In genomic region chr2:30481323-30481800, GRCh38 we compare ENCODE assay signal across 11 cellular contexts. TPM values are rescaled to one million over a fixed set of nuclear protein-coding genes. Genes with fewer than 3 reads are reported as not detected.
DNase-seq lines count a peak whose midpoint lies in the region; ATAC-seq, FAIRE-seq and TF ChIP-seq lines count a peak whose summit lies in the region.
"Had no signal": no experiment of that assay in that cellular context is flagged by ENCODE, and none has a peak within 500 bp of the region (broad histone marks: within the 10 kb centered on the region; RNA-seq: fewer than 3 reads in every experiment).

No MANE protein-coding gene starts in this region.

- H3K27ac Mint-ChIP-seq in activated CD8-positive, alpha-beta T cell treated with anti-CD3 and anti-CD28 coated beads for 36 hours, result no peak overlapping the region
- H3K27ac Mint-ChIP-seq: T-cell had no signal

- peaks cover 11% of the 10 kb centered on the region for H3K36me3 Mint-ChIP-seq in activated CD8-positive, alpha-beta T cell treated with anti-CD3 and anti-CD28 coated beads for 36 hours (ENCODE audit: low read depth)

- no peaks in the 10 kb centered on the region for H3K27me3 Mint-ChIP-seq in activated CD8-positive, alpha-beta T cell treated with anti-CD3 and anti-CD28 coated beads for 36 hours
- H3K27me3 Mint-ChIP-seq: T-cell had no signal

- H3K4me1 Mint-ChIP-seq in activated CD8-positive, alpha-beta T cell treated with anti-CD3 and anti-CD28 coated beads for 36 hours (ENCODE audit: low read depth), result peaks cover 19% of the 10 kb centered on the region

- H3K27me3 ChIP-seq in OCI-LY3 (ENCODE audit: low read depth, low read length) (no peaks in the 10 kb centered on the region), PC-3 (ENCODE audit: low read length) (no peaks in the 10 kb centered on the region)

- POLR2A ChIA-PET in PC-3 (lab: Charles Lee; ENCODE audit: unreplicated experiment), result no interaction called here
- POLR2A ChIA-PET in activated CD8-positive, alpha-beta T cell treated with anti-CD3 and anti-CD28 coated beads for 36 hours (lab: Charles Lee), result no interaction called here

- CTCF ChIA-PET in PC-3 (lab: Charles Lee), result no interaction called here
- CTCF ChIA-PET in activated CD8-positive, alpha-beta T cell treated with anti-CD3 and anti-CD28 coated beads for 36 hours (lab: Charles Lee), result interaction anchor here (1.9 kb wide), 1 partner anchor 316 kb away, joined by 7 read pairs; no protein-coding TSS in a partner anchor

- H3K9ac ChIP-seq in OCI-LY3 (ENCODE audit: low read length), result no peak overlapping the region
- H3K9ac ChIP-seq in PC-3 (ENCODE audit: low read length), result no peak overlapping the region
- no peak overlapping the region for H3K9ac ChIP-seq in kidney (ENCODE audit: low read length in 2 of 2)

- intact Hi-C loops in head of caudate nucleus (cut with DNase I) (no loop called here), PC-3 (cut with micrococcal nuclease) (no loop called here), kidney (cut with DNase I) (no loop called here)
- intact Hi-C loops in activated CD8-positive, alpha-beta T cell treated with anti-CD3 and anti-CD28 coated beads for 36 hours (cut with micrococcal nuclease), result no loop called here

- BruUV-seq in PC-3 (replicated peaks; lab: Mats Ljungman, UMichigan), result no TSS peak

- H3K4me3 ChIP-seq in OCI-LY3 (ENCODE audit: low read length) (peak overlapping the region; percentile 28; the same call in 1 of the 2 replicates), PC-3 (ENCODE audit: low read length) (no peak overlapping the region), kidney (ENCODE audit: low read length in 2 of 2) (no peak overlapping the region)

- no peak for FAIRE-seq in kidney (lab: Jason Lieb, UNC)
- FAIRE-seq: bronchial epithelial cell had no signal

- H2AFZ ChIP-seq in OCI-LY3 (ENCODE audit: low read depth, low read length) (no peak overlapping the region), PC-3 (ENCODE audit: low read length) (no peak overlapping the region)

- DNase-seq in H4 (ENCODE audit: low spot score) (peak; percentile 6), head of caudate nucleus (peak in 22 of 42 donors; percentile 4 to 45 (median 16)), putamen (ENCODE audit: low spot score) (peak; percentile 21), PC-3 (no peak), kidney (no peak)
- no peak for DNase-seq in activated CD8-positive, alpha-beta T cell treated with anti-CD3 and anti-CD28 coated beads for 36 hours
- no peak for DNase-seq in stimulated activated naive CD4-positive, alpha-beta T cell treated with Interleukin-2 at 50 U/mL for 16 hours (lab: John Stamatoyannopoulos, UW)
- DNase-seq: activated T-cell treated with anti-CD3 and anti-CD28 coated beads, Interleukin-2, amount 50 U/mL, for 1 hour had no signal

- H3K79me2 ChIP-seq in OCI-LY3 (ENCODE audit: low read length) (peaks cover 9% of the 10 kb centered on the region), PC-3 (ENCODE audit: low read length) (peaks cover 11% of the 10 kb centered on the region; the same call in 1 of the 2 replicates)

- no peaks in the 10 kb centered on the region for H3F3A ChIP-seq in PC-3 (ENCODE audit: low read length, unreplicated experiment)

- H3K4me2 ChIP-seq in OCI-LY3 (ENCODE audit: low read length) (peak overlapping the region; percentile 52), PC-3 (ENCODE audit: low read length) (no peak overlapping the region)

- TF ChIP-seq CTCF in OCI-LY3 (IDR thresholded peaks at IDR 0.05; ENCODE audit: low read depth, low read length) (no peak), PC-3 (conservative IDR thresholded peaks at IDR 0.05; ENCODE audit: low read depth, low read length) (no peak), kidney (IDR thresholded peaks at IDR 0.05; ENCODE audit: borderline replicate concordance, extremely low read depth, insufficient read depth) (no peak)
- no peak for TF ChIP-seq CTCF in activated CD8-positive, alpha-beta T cell treated with anti-CD3 and anti-CD28 coated beads for 36 hours (IDR thresholded peaks at IDR 0.05)

- ATAC-seq in PC-3, result no peak
- no peak for ATAC-seq in activated CD8-positive, alpha-beta T cell treated with anti-CD3 and anti-CD28 coated beads for 36 hours
- ATAC-seq: T-cell had no signal

- no peaks in the 10 kb centered on the region for H3K36me3 ChIP-seq in OCI-LY3 (replicated peaks; ENCODE audit: low read depth, low read length)
- no peaks in the 10 kb centered on the region for H3K36me3 ChIP-seq in PC-3 (ENCODE audit: low read depth, low read length)
- no peaks in the 10 kb centered on the region for H3K36me3 ChIP-seq in kidney (ENCODE audit: control insufficient read depth in 1 of 2, insufficient read depth in 2 of 2, low read length in 2 of 2)

- H3K4me1 ChIP-seq in OCI-LY3 (ENCODE audit: low read length) (peaks cover 42% of the 10 kb centered on the region), PC-3 (ENCODE audit: insufficient read depth, low read length) (no peaks in the 10 kb centered on the region), kidney (ENCODE audit: control insufficient read depth in 1 of 2, insufficient read depth in 1 of 2, low read depth in 1 of 2, low read length in 2 of 2) (peaks cover 0 to 8% of the 10 kb centered on the region in 2 donors)

- 0 out of 2 replicates have a peak overlapping the region, but pooled peaks have one; percentile 6 for H3K27ac ChIP-seq in OCI-LY3 (ENCODE audit: low read length)
- H3K27ac ChIP-seq in PC-3 (ENCODE audit: low read length), result no peak overlapping the region
- H3K27ac ChIP-seq in kidney (ENCODE audit: low read depth in 2 of 2, low read length in 2 of 2), result no peak overlapping the region

- no peaks in the 10 kb centered on the region for H4K20me1 ChIP-seq in OCI-LY3 (ENCODE audit: insufficient read depth, low read length)
- peaks cover 5% of the 10 kb centered on the region; the same call in 1 of the 2 replicates for H4K20me1 ChIP-seq in PC-3 (ENCODE audit: low read length)

- H3K9me2 ChIP-seq in PC-3 (replicated peaks; ENCODE audit: low read length), result no peaks in the 10 kb centered on the region

- no peak overlapping the region for H3K4me3 Mint-ChIP-seq in activated CD8-positive, alpha-beta T cell treated with anti-CD3 and anti-CD28 coated beads for 36 hours
- H3K4me3 Mint-ChIP-seq: T-cell had no signal

- H3K9me3 Mint-ChIP-seq in activated CD8-positive, alpha-beta T cell treated with anti-CD3 and anti-CD28 coated beads for 36 hours, result no peaks in the 10 kb centered on the region
- H3K9me3 Mint-ChIP-seq: T-cell had no signal

- H3K9me3 ChIP-seq in OCI-LY3 (ENCODE audit: insufficient read depth, low read length) (no peaks in the 10 kb centered on the region), PC-3 (ENCODE audit: low read length) (no peaks in the 10 kb centered on the region), kidney (ENCODE audit: control insufficient read depth in 1 of 2, low read length in 2 of 2) (no peaks in the 10 kb centered on the region)

RNA-seq across cellular contexts. Expression of gene LCLAT1, which starts 34.3 kb away (rescaled TPM):
- total RNA-seq in H4 (2014; rRNA removed; shearing (Covaris generic)), result 16.5 and 25.2 TPM in 2 replicates
- 19.5 and 22.0 TPM in 2 replicates for total RNA-seq in PC-3 (2014; rRNA removed)
- total RNA-seq in activated CD8-positive, alpha-beta T cell treated with anti-CD3 and anti-CD28 coated beads for 36 hours, result 10 to 100 TPM; 19.0 to 20.5 TPM
- total RNA-seq in kidney, result 19.4 TPM
- polyA plus RNA-seq in kidney (ENCODE audit: insufficient read depth, low read depth, low replicate concordance), result 5.6 TPM

Comparison
In these comparisons a context has a peak if more than half of its experiments do, and no peak if none do; other contexts are left out.
1. DNase-seq: peak in H4 (single experiment), head of caudate nucleus (22 of 42) and putamen (single experiment); none in PC-3 (single experiment), activated CD8-positive, alpha-beta T cell treated with anti-CD3 and anti-CD28 coated beads for 36 hours (single experiment), stimulated activated naive CD4-positive, alpha-beta T cell treated with Interleukin-2 at 50 U/mL for 16 hours (single experiment) and kidney (single experiment).